9 cellular contexts compared by ENCODE assay signal in genomic region chr1:200242379-200243041, GRCh38.
A peak's percentile ranks its signal among the peaks of the same experiment; 100 is the strongest.
DNase-seq lines count a peak whose midpoint lies in the region; ATAC-seq and TF ChIP-seq lines count a peak whose summit lies in the region.
"Had no signal": no experiment of that assay in that cellular context is flagged by ENCODE, and none has a peak within 500 bp of the region (broad histone marks: within the 10 kb centered on the region; RNA-seq: fewer than 3 reads in every experiment).

No MANE protein-coding gene starts in this region.

- H3K4me3 ChIP-seq in epithelial cell of esophagus (ENCODE audit: low read length) = peak overlapping the region; percentile 2
- no peak overlapping the region for H3K4me3 ChIP-seq in neural progenitor cell

- no peaks in the 10 kb centered on the region for H3K9me3 Mint-ChIP-seq in neural progenitor cell

- H2AFZ ChIP-seq in neural progenitor cell (replicated peaks) = peak overlapping the region; percentile 23

- H3K9me3 ChIP-seq in neural progenitor cell (ENCODE audit: low read depth) = no peaks in the 10 kb centered on the region

- H3K4me1 Mint-ChIP-seq in neural progenitor cell = peaks cover 24% of the 10 kb centered on the region

- H3K27me3 Mint-ChIP-seq in neural progenitor cell (ENCODE audit: insufficient read depth, low read depth) = no peaks in the 10 kb centered on the region

- no peak for TF ChIP-seq CTCF in epithelial cell of esophagus (IDR thresholded peaks at IDR 0.05; ENCODE audit: insufficient read depth, low read depth, low read length, missing control alignments)
- no peak for TF ChIP-seq CTCF in neural progenitor cell (IDR thresholded peaks at IDR 0.05)

- no peaks in the 10 kb centered on the region for H3K27me3 ChIP-seq in neural progenitor cell

- H3K27ac Mint-ChIP-seq in neural progenitor cell = peak overlapping the region; percentile 79

- ATAC-seq in HG03439 (IDR thresholded peaks at IDR 0.05; ENCODE audit: unreplicated experiment) = no peak
- no peak for ATAC-seq in GM21423 (IDR thresholded peaks at IDR 0.05; ENCODE audit: unreplicated experiment)

- H3K79me2 ChIP-seq in neural progenitor cell (ENCODE audit: low read depth) = no peaks in the 10 kb centered on the region

- H3K4me3 Mint-ChIP-seq in neural progenitor cell = peak overlapping the region; percentile 10

- H3F3A ChIP-seq in neural progenitor cell (ENCODE audit: low read depth) = peaks cover 5% of the 10 kb centered on the region

- H4K20me1 ChIP-seq in neural progenitor cell (ENCODE audit: low read depth) = no peaks in the 10 kb centered on the region

- no peaks in the 10 kb centered on the region for H3K36me3 ChIP-seq in neural progenitor cell

- no peaks in the 10 kb centered on the region for H3K36me3 Mint-ChIP-seq in neural progenitor cell

- H3K27ac ChIP-seq in neural progenitor cell = peak overlapping the region; percentile 46

- H3K4me1 ChIP-seq in neural progenitor cell = peaks cover 17% of the 10 kb centered on the region

- peak overlapping the region; percentile 33 for H3K4me2 ChIP-seq in neural progenitor cell

- H3K9ac ChIP-seq in neural progenitor cell = no peak overlapping the region

- peak; percentile 81 for DNase-seq in DMS153 treated with DMSO at 0.1 percent for 48 hours (lab: John Stamatoyannopoulos, UW; ENCODE audit: unreplicated experiment)
- peak; percentile 75 for DNase-seq in NCI-H2171 (lab: John Stamatoyannopoulos, UW)
- DNase-seq in epithelial cell of esophagus (ENCODE audit: low read depth) = no peak
- peak; percentile 49 for DNase-seq in neural progenitor cell (ENCODE audit: low spot score)
- no peak for DNase-seq in stimulated activated CD4-positive, alpha-beta T cell treated with anti-CD3 and anti-CD28 coated beads, Interleukin-4, amount 100 ng/mL, for 1 hour
- no peak for DNase-seq in amygdala (lab: John Stamatoyannopoulos, UW)
- DNase-seq: hypothalamus had no signal

Comparison
In these comparisons a context has a peak if more than half of its experiments do, and no peak if none do; other contexts are left out.
1. DNase-seq: peak in DMS153 treated with DMSO at 0.1 percent for 48 hours (single experiment), NCI-H2171 (single experiment) and neural progenitor cell (single experiment); none in epithelial cell of esophagus (single experiment), stimulated activated CD4-positive, alpha-beta T cell treated with anti-CD3 and anti-CD28 coated beads, Interleukin-4, amount 100 ng/mL, for 1 hour (single experiment) and amygdala (0 of 56).